8 cellular contexts compared by ENCODE assay signal in genomic region chr18:50281295-50281971, GRCh38. TPM values are rescaled to one million over a fixed set of nuclear protein-coding genes. Genes with fewer than 3 reads are reported as not detected.
DNase-seq lines count a peak whose midpoint lies in the region; ATAC-seq and TF ChIP-seq lines count a peak whose summit lies in the region.

Gene MBD1 (minus strand): TSS chr18:50281523. CDS start chr18:50279992, 1,531 bp downstream.

- H3K9ac ChIP-seq in Karpas-422 (ENCODE audit: low read length), result peak within 1 kb of the TSS; percentile 96

- peak within 1 kb of the TSS; percentile 98 for H3K4me3 ChIP-seq in DOHH2 (ENCODE audit: low read length)
- peak within 1 kb of the TSS; percentile 94 for H3K4me3 ChIP-seq in Karpas-422 (ENCODE audit: low read length)
- H3K4me3 ChIP-seq in esophagus muscularis mucosa, result peak within 1 kb of the TSS; percentile 91 to 94 (median 94)

- peak within 1 kb of the TSS; percentile 77 for H3K27ac ChIP-seq in DOHH2 (ENCODE audit: low read depth, low read length)
- H3K27ac ChIP-seq in Karpas-422 (ENCODE audit: low read length), result peak within 1 kb of the TSS; percentile 66
- H3K27ac ChIP-seq in esophagus muscularis mucosa (replicated peaks in 1 of 4), result peak within 1 kb of the TSS; percentile 93 to 97 (median 94)

- H3K36me3 ChIP-seq in DOHH2 (ENCODE audit: control insufficient read depth, low read length), result peaks cover 88% of the 10 kb centered on the region
- H3K36me3 ChIP-seq in Karpas-422 (ENCODE audit: insufficient read depth, low read length), result peaks cover 37% of the 10 kb centered on the region; the same call in 1 of the 2 replicates
- H3K36me3 ChIP-seq in esophagus muscularis mucosa, result peaks cover 13 to 71% (median 57%) of the 10 kb centered on the region in 4 donors

- WGBS in esophagus muscularis mucosa, result 0% methylated on average over 22 of the region's 63 CpGs

- H3K27me3 ChIP-seq in DOHH2 (ENCODE audit: control insufficient read depth, low read length) (no peaks in the 10 kb centered on the region), Karpas-422 (ENCODE audit: low read length) (no peaks in the 10 kb centered on the region), esophagus muscularis mucosa (no peaks in the 10 kb centered on the region)

- H2AFZ ChIP-seq in Karpas-422 (ENCODE audit: low read length), result peak within 1 kb of the TSS; percentile 78; the same call in 1 of the 2 replicates

- DNase-seq in Karpas-422 (peak; percentile 99), RKO (ENCODE audit: low spot score) (peak; percentile 95), activated T-helper 1 cell treated with Interleukin-2 at 50 U/mL for 16 hours (ENCODE audit: low read depth) (peak; percentile 94), esophagus muscularis mucosa (ENCODE audit: extremely low spot score) (peak; percentile 98), myocyte (ENCODE audit: low read depth) (peak; percentile 97)
- DNase-seq in stimulated activated CD8-positive, alpha-beta memory T cell treated with anti-CD3 and anti-CD28 coated beads, Interleukin-7, amount 100 ng/mL, for 48 hours (ENCODE audit: extremely low read depth in 1 of 2, low read depth in 1 of 2), result peak; percentile 92 to 93

- TF ChIP-seq CTCF in DOHH2 (IDR thresholded peaks at IDR 0.05; ENCODE audit: low read depth, low read length, poor library complexity, severe bottlenecking) (no peak), esophagus muscularis mucosa (IDR thresholded peaks at IDR 0.05) (peak in 2 of 3 experiments; percentile 14 to 33)

- H3F3A ChIP-seq in DOHH2 (ENCODE audit: control insufficient read depth, insufficient read depth), result no peaks in the 10 kb centered on the region

- H3K4me2 ChIP-seq in DOHH2 (ENCODE audit: low read length) (peak within 1 kb of the TSS; percentile 95), Karpas-422 (ENCODE audit: low read depth, low read length, poor library complexity, severe bottlenecking) (peak within 1 kb of the TSS; percentile 95)

- ATAC-seq in GM21825 (IDR thresholded peaks at IDR 0.05; ENCODE audit: unreplicated experiment), result peak; percentile 86

- H3K9me2 ChIP-seq in DOHH2 (replicated peaks; ENCODE audit: control insufficient read depth, low read length), result no peaks in the 10 kb centered on the region
- no peaks in the 10 kb centered on the region for H3K9me2 ChIP-seq in Karpas-422 (replicated peaks; ENCODE audit: insufficient read depth, low read length)

- H3K79me2 ChIP-seq in DOHH2 (ENCODE audit: control insufficient read depth, low read length), result peaks cover 53% of the 10 kb centered on the region
- peaks cover 43% of the 10 kb centered on the region for H3K79me2 ChIP-seq in Karpas-422 (ENCODE audit: low read length)

- intact Hi-C loops in esophagus muscularis mucosa (cut with DNase I), result loop anchor here (10.0 kb wide), 4 partner anchors 467 to 913 kb away; partner anchors contain the start of genes ACAA2, ME2, MEX3C and RPL17

- TF ChIP-seq EP300 in esophagus muscularis mucosa (IDR thresholded peaks at IDR 0.05), result no peak

- H3K9me3 ChIP-seq in DOHH2 (ENCODE audit: control insufficient read depth, insufficient read depth, low read length) (no peaks in the 10 kb centered on the region), Karpas-422 (ENCODE audit: low read length) (no peaks in the 10 kb centered on the region), esophagus muscularis mucosa (no peaks in the 10 kb centered on the region)

- H4K20me1 ChIP-seq in DOHH2 (ENCODE audit: control insufficient read depth, insufficient read depth, low read depth, low read length) (peaks cover 18% of the 10 kb centered on the region; the same call in 1 of the 2 replicates), Karpas-422 (ENCODE audit: insufficient read depth, low read depth, low read length) (0 out of 2 replicates have a peak, but pooled peaks cover 1% of the 10 kb centered on the region)

- TF ChIP-seq POLR2A in esophagus muscularis mucosa (IDR thresholded peaks at IDR 0.05; ENCODE audit: low read depth), result peak; percentile 61

- H3K4me1 ChIP-seq in DOHH2 (ENCODE audit: control insufficient read depth, low read length) (peaks cover 34% of the 10 kb centered on the region), Karpas-422 (ENCODE audit: low read length) (peaks cover 30% of the 10 kb centered on the region), esophagus muscularis mucosa (peaks cover 28 to 42% (median 36%) of the 10 kb centered on the region in 4 donors)

RNA-seq across cellular contexts. Expression of gene MBD1, which starts in this region (rescaled TPM):
- total RNA-seq in Karpas-422 (2014; rRNA removed; shearing (Covaris generic); ENCODE audit: low replicate concordance), result 33.0 and 85.4 TPM in 2 replicates
- total RNA-seq in esophagus muscularis mucosa (100 to 1,000 TPM in 1 of 4 donors, 10 to 100 TPM in 3; 65.6 to 101 (median 79.8) TPM), myocyte (81.3 and 83.9 TPM in 2 replicates)
- 54.7 TPM for polyA plus RNA-seq in myocyte (2012)

Comparison
In these comparisons a context has a peak if more than half of its experiments do, and no peak if none do; other contexts are left out.
1. Peak in every context shown above with its lines: DNase-seq, ATAC-seq, H3K4me3 ChIP-seq and H3K27ac ChIP-seq.